9 cellular contexts compared by ENCODE assay signal in genomic region chr2:239278941-239279365, GRCh38.
A peak's percentile ranks its signal among the peaks of the same experiment; 100 is the strongest.
DNase-seq lines count a peak whose midpoint lies in the region; ATAC-seq and TF ChIP-seq lines count a peak whose summit lies in the region.
"Had no signal": no experiment of that assay in that cellular context is flagged by ENCODE, and none has a peak within 500 bp of the region (broad histone marks: within the 10 kb centered on the region; RNA-seq: fewer than 3 reads in every experiment).

No MANE protein-coding gene starts in this region.

- POLR2A ChIA-PET in activated CD4-positive, alpha-beta T cell treated with anti-CD3 and anti-CD28 coated beads, Interleukin-2, amount 10 ng/mL, durations not matched to agents 7 days and 5 days (lab: Charles Lee), result no interaction called here

- H3K4me1 ChIP-seq in spleen, result peaks cover 9 to 77% (median 46%) of the 10 kb centered on the region in 6 donors
- peaks cover 13% of the 10 kb centered on the region for H3K4me1 ChIP-seq in mucosa of descending colon (ENCODE audit: low read depth)

- ATAC-seq in T-helper 17 cell (no peak), mucosa of descending colon (no peak), HG02642 (IDR thresholded peaks at IDR 0.05; ENCODE audit: poor library complexity, unreplicated experiment) (no peak)

- H3K4me1 Mint-ChIP-seq in activated CD4-positive, alpha-beta T cell treated with anti-CD3 and anti-CD28 coated beads, Interleukin-2, amount 10 ng/mL, durations not matched to agents 7 days and 5 days, result peaks cover 46% of the 10 kb centered on the region
- H3K4me1 Mint-ChIP-seq in T-helper 17 cell, result peaks cover 22% of the 10 kb centered on the region

- WGBS in spleen, 5 donors, result 69 to 83% (median 77%) methylated on average over 4 of the region's 4 CpGs

- no peaks in the 10 kb centered on the region for H3K9me3 Mint-ChIP-seq in activated CD4-positive, alpha-beta T cell treated with anti-CD3 and anti-CD28 coated beads, Interleukin-2, amount 10 ng/mL, durations not matched to agents 7 days and 5 days

- H3K4me3 ChIP-seq in fibroblast of pulmonary artery (replicated peaks; ENCODE audit: low read depth, low read length) (no peak overlapping the region), spleen (no peak overlapping the region), mucosa of descending colon (no peak overlapping the region)

- no peak overlapping the region for H3K4me3 Mint-ChIP-seq in activated CD4-positive, alpha-beta T cell treated with anti-CD3 and anti-CD28 coated beads, Interleukin-2, amount 10 ng/mL, durations not matched to agents 7 days and 5 days
- no peak overlapping the region for H3K4me3 Mint-ChIP-seq in T-helper 17 cell

- no peak for TF ChIP-seq POLR2A in spleen (IDR thresholded peaks at IDR 0.05)

- TF ChIP-seq CTCF in fibroblast of pulmonary artery (IDR thresholded peaks at IDR 0.05; ENCODE audit: low read length, missing control alignments) (no peak), spleen (IDR thresholded peaks at IDR 0.05 in 8 of 11, conservative IDR thresholded peaks at IDR 0.05 in 3 of 11) (no peak), mucosa of descending colon (IDR thresholded peaks at IDR 0.05) (no peak)

- H3K27ac Mint-ChIP-seq in activated CD4-positive, alpha-beta T cell treated with anti-CD3 and anti-CD28 coated beads, Interleukin-2, amount 10 ng/mL, durations not matched to agents 7 days and 5 days, result peak overlapping the region; percentile 33
- H3K27ac Mint-ChIP-seq in T-helper 17 cell, result peak overlapping the region; percentile 59

- H3K36me3 ChIP-seq in spleen, result peaks cover 0 to 4% (median 0%) of the 10 kb centered on the region in 6 donors
- no peaks in the 10 kb centered on the region for H3K36me3 ChIP-seq in mucosa of descending colon (ENCODE audit: low read depth)

- no peaks in the 10 kb centered on the region for H3K9me3 ChIP-seq in T-helper 17 cell (ENCODE audit: control insufficient read depth, low read length, poor library complexity, severe bottlenecking)
- no peaks in the 10 kb centered on the region for H3K9me3 ChIP-seq in spleen
- H3K9me3 ChIP-seq in mucosa of descending colon, result no peaks in the 10 kb centered on the region

- H3K27ac ChIP-seq in spleen, result peak overlapping the region in 2 of 8 donors; percentile 77 to 82

- peaks cover 0 to 17% (median 0%) of the 10 kb centered on the region in 7 donors for H3K27me3 ChIP-seq in spleen (replicated peaks in 1 of 7)

- DNase-seq in activated CD4-positive, alpha-beta T cell treated with anti-CD3 and anti-CD28 coated beads, Interleukin-2, amount 10 ng/mL, durations not matched to agents 7 days and 5 days, result no peak
- DNase-seq in activated CD4-positive, alpha-beta T cell treated with anti-CD3 and anti-CD28 coated beads for 4 hours, result no peak
- DNase-seq in T-helper 17 cell, result no peak
- peak; percentile 21 for DNase-seq in fibroblast of pulmonary artery (ENCODE audit: low read depth)
- peak; percentile 64 for DNase-seq in spleen
- no peak for DNase-seq in mucosa of descending colon
- DNase-seq in T1000 (lab: John Stamatoyannopoulos, UW), result no peak
- DNase-seq: NK-92 treated with Interleukin-12 subunit alpha and Interleukin-12 subunit beta, amount 100 ng/mL, for 24 hours had no signal

- CTCF ChIA-PET in activated CD4-positive, alpha-beta T cell treated with anti-CD3 and anti-CD28 coated beads, Interleukin-2, amount 10 ng/mL, durations not matched to agents 7 days and 5 days (lab: Charles Lee), result interaction anchor here (1.4 to 2.1 kb wide), 4 partner anchors 9 to 102 kb away, joined by 3 to 6 read pairs (median 5); no protein-coding TSS in a partner anchor

- no peaks in the 10 kb centered on the region for H3K36me3 Mint-ChIP-seq in activated CD4-positive, alpha-beta T cell treated with anti-CD3 and anti-CD28 coated beads, Interleukin-2, amount 10 ng/mL, durations not matched to agents 7 days and 5 days (ENCODE audit: low read depth)
- no peaks in the 10 kb centered on the region for H3K36me3 Mint-ChIP-seq in T-helper 17 cell (ENCODE audit: low read depth)

- no peaks in the 10 kb centered on the region for H3K27me3 Mint-ChIP-seq in activated CD4-positive, alpha-beta T cell treated with anti-CD3 and anti-CD28 coated beads, Interleukin-2, amount 10 ng/mL, durations not matched to agents 7 days and 5 days
- H3K27me3 Mint-ChIP-seq in T-helper 17 cell, result no peaks in the 10 kb centered on the region

- intact Hi-C loops in spleen (cut with DNase I; ENCODE audit: low total_unique reads) (loop anchor here (10.0 kb wide), 1 partner anchor 126 kb away; the partner anchor contains the start of gene HDAC4), mucosa of descending colon (cut with DNase I, micrococcal nuclease) (no loop called here)

Comparison
In these comparisons a context has a peak if more than half of its experiments do, and no peak if none do; other contexts are left out.
1. DNase-seq: peak in fibroblast of pulmonary artery (single experiment) and spleen (single experiment); none in activated CD4-positive, alpha-beta T cell treated with anti-CD3 and anti-CD28 coated beads, Interleukin-2, amount 10 ng/mL, durations not matched to agents 7 days and 5 days (single experiment), activated CD4-positive, alpha-beta T cell treated with anti-CD3 and anti-CD28 coated beads for 4 hours (0 of 2), T-helper 17 cell (0 of 3), mucosa of descending colon (0 of 3) and T1000 (single experiment).